ENCODE assay signal across 1 cellular context in the genomic region with DNA sequence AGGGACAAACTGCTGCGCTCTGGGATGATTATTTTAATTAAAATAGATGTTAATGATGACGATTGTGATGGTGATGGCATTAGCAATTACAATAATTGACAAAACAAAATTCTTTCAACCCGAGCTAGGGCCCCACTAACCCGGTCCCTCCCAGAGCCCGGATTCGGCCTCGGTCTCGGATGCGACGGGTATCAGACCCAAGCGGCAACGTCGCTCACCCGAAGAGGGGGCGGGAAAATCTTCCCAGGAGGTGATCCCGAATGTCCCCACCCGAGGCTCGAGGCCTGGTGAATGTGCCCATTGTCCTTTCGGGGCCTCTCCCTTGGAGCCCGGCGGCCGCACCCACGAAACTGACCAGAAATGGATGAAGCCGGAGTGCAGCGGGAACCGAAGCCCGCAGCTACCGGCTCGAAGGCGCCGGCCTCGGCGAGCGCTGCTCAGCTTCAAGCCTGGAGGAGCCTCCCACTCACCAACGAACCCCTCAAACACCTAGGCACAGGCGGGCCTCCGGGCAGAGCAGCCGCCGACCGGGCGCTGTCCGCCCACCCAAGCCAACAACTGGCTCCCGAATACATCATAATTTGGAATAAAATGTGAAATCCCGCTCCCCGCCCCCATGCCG.
TF ChIP-seq lines count a peak whose summit lies in the region.

No MANE protein-coding gene starts in this region.

TF ChIP-seq in A549, 52 proteins besides CTCF, POLR2A, EP300 and RAD21 (continued from another document):
- TF ChIP-seq, protein P1, sequence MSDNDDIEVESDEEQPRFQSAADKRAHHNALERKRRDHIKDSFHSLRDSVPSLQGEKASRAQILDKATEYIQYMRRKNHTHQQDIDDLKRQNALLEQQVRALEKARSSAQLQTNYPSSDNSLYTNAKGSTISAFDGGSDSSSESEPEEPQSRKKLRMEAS (IDR thresholded peaks at IDR 0.05), result no peak
- TF ChIP-seq FOSB (CRISPR knock-in tag; IDR thresholded peaks at IDR 0.05) (no peak), HDAC2 (IDR thresholded peaks at IDR 0.05) (no peak), BHLHE40 (IDR thresholded peaks at IDR 0.05; ENCODE audit: low read depth, low read length) (no peak), TFCP2L1 (CRISPR knock-in tag; IDR thresholded peaks at IDR 0.05) (no peak), SREBF2 (IDR thresholded peaks at IDR 0.05) (no peak), FOXS1 (CRISPR knock-in tag; IDR thresholded peaks at IDR 0.05) (no peak), HOXB13 (CRISPR knock-in tag; IDR thresholded peaks at IDR 0.05; ENCODE audit: low read depth) (no peak)
- TF ChIP-seq, protein P2, sequence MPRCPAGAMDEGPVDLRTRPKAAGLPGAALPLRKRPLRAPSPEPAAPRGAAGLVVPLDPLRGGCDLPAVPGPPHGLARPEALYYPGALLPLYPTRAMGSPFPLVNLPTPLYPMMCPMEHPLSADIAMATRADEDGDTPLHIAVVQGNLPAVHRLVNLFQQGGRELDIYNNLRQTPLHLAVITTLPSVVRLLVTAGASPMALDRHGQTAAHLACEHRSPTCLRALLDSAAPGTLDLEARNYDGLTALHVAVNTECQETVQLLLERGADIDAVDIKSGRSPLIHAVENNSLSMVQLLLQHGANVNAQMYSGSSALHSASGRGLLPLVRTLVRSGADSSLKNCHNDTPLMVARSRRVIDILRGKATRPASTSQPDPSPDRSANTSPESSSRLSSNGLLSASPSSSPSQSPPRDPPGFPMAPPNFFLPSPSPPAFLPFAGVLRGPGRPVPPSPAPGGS (IDR thresholded peaks at IDR 0.05), result no peak
